ENCODE assay signal across 1 cellular context in genomic region chr12:3655331-3655900, GRCh38.
TF ChIP-seq lines count a peak whose summit lies in the region.

No MANE protein-coding gene starts in this region.

TF ChIP-seq in SK-N-SH, 30 proteins besides CTCF, POLR2A, EP300 and RAD21 (continued from another document):
- TF ChIP-seq REST (IDR thresholded peaks at IDR 0.05; ENCODE audit: low read depth, low read length): no peak
TF ChIP-seq in SK-N-SH: peak in this region for 1.
